Comparison of ENCODE assay signal across 8 cellular contexts in the genomic region with DNA sequence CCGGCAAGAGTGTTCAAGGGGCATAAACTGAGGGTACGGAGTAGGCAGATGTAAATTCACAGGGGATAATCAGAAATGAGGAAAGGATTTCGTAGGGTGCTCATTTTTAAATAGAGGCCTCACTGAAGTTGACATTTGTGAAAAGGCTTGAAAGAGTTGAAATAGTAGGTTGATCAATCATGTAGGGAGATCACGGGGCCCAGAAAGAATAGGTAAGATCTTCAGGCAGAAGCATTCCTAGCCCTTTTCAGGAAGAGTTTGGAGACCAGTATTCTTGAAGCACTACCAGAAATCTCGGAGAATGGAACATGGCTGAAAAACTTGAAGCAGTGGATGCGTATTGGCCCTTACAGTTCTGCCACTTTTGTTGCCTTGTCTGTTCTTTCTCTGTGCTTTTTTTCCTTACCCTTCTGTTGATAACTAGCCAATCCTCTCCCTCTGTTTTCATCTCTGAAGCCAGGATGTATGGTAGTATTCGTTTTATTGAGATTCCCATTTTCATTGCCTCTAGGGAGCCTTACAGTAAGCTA. TPM values are rescaled to one million over a fixed set of nuclear protein-coding genes. Genes with fewer than 3 reads are reported as not detected.
DNase-seq lines count a peak whose midpoint lies in the region; ATAC-seq and TF ChIP-seq lines count a peak whose summit lies in the region.

No MANE protein-coding gene starts in this region.

- H3K4me1 Mint-ChIP-seq in CD14-positive monocyte, result peaks cover 23% of the 10 kb centered on the region

- H3K9me3 Mint-ChIP-seq in CD14-positive monocyte, result peaks cover 0 to 1% (median 0%) of the 10 kb centered on the region in 7 donors

- 28 to 34% methylated on average over 7 of the region's 7 CpGs for WGBS in lung, 2 donors

- peak overlapping the region; percentile 95 to 96 for H3K4me3 Mint-ChIP-seq in CD14-positive monocyte

- H3K36me3 ChIP-seq in ascending aorta (peaks cover 0 to 12% of the 10 kb centered on the region in 2 donors), lung (ENCODE audit: control insufficient read depth in 2 of 2, insufficient read depth in 2 of 2, low read length in 2 of 2) (peaks cover 2 to 9% of the 10 kb centered on the region in 2 donors)

- peaks cover 25 to 27% of the 10 kb centered on the region in 2 donors for H3K36me3 Mint-ChIP-seq in CD14-positive monocyte

- H3K4me3 ChIP-seq in ascending aorta (peak overlapping the region; percentile 78 to 79), lung (peak overlapping the region; percentile 24)

- H3K4me1 ChIP-seq in ascending aorta (peaks cover 0 to 2% of the 10 kb centered on the region in 2 donors), lung (ENCODE audit: control insufficient read depth in 2 of 2, insufficient read depth in 2 of 2, low read length in 2 of 2) (peaks cover 0 to 9% of the 10 kb centered on the region in 2 donors)

- peak overlapping the region; percentile 95 to 98 for H3K27ac ChIP-seq in ascending aorta
- H3K27ac ChIP-seq in lung (ENCODE audit: low read depth in 1 of 2, low read length in 1 of 2), result peak overlapping the region; percentile 72 to 88

- no peaks in the 10 kb centered on the region for H3K9me3 ChIP-seq in ascending aorta
- no peaks in the 10 kb centered on the region for H3K9me3 ChIP-seq in lung (ENCODE audit: control insufficient read depth in 2 of 2, insufficient read depth in 1 of 2, low read length in 1 of 2)

- TF ChIP-seq CTCF in CD14-positive monocyte (IDR thresholded peaks at IDR 0.05), result no peak
- TF ChIP-seq CTCF in ascending aorta (IDR thresholded peaks at IDR 0.05), result no peak
- no peak for TF ChIP-seq CTCF in lung (IDR thresholded peaks at IDR 0.05; ENCODE audit: control extremely low read depth, extremely low read depth)

- no peak for DNase-seq in CD14-positive monocyte (ENCODE audit: low spot score)
- DNase-seq in ascending aorta (ENCODE audit: low spot score in 2 of 2), result no peak
- DNase-seq in lung (ENCODE audit: low spot score), result no peak
- no peak for DNase-seq in mesenteric fat pad (ENCODE audit: low spot score)
- no peak for DNase-seq in SHP77 (lab: John Stamatoyannopoulos, UW)
- DNase-seq in amniotic stem cell (lab: John Stamatoyannopoulos, UW), result no peak

- ATAC-seq in GM19438 (IDR thresholded peaks at IDR 0.05; ENCODE audit: low read depth, unreplicated experiment) (peak; percentile 9), HG03457 (IDR thresholded peaks at IDR 0.05; ENCODE audit: unreplicated experiment) (peak; percentile 2), lung (ENCODE audit: insufficient read depth, low FRiP score) (no peak)

- intact Hi-C loops in CD14-positive monocyte (cut with micrococcal nuclease), result loop anchor here (10.0 kb wide), 1 partner anchor 148 kb away; a partner anchor contains a TSS
- intact Hi-C loops in ascending aorta (cut with DNase I), result loop anchor here (2.0 to 10.0 kb wide), 5 partner anchors 146 to 852 kb away; a partner anchor contains a TSS

- peaks cover 0 to 1% (median 1%) of the 10 kb centered on the region in 3 donors for H3K27me3 Mint-ChIP-seq in CD14-positive monocyte (ENCODE audit: low read depth in 3 of 3)

- no peaks in the 10 kb centered on the region for H3K27me3 ChIP-seq in ascending aorta
- no peaks in the 10 kb centered on the region for H3K27me3 ChIP-seq in lung (ENCODE audit: control insufficient read depth, insufficient read depth)

- H3K27ac Mint-ChIP-seq in CD14-positive monocyte, result peak overlapping the region; percentile 95 to 100 (median 99)

RNA-seq across cellular contexts. Expression of a gene that starts 0.5 kb away (rescaled TPM):
- 10 to 100 TPM; 62.1 to 64.0 TPM for polyA plus RNA-seq in CD14-positive monocyte
- total RNA-seq in ascending aorta, result 65.7 TPM
- total RNA-seq in lung, result 100 to 1,000 TPM in 1 of 2 donors, 10 to 100 TPM in 1; 49.6 to 132 TPM
- 10 to 100 TPM; 30.0 to 51.6 TPM for polyA plus RNA-seq in lung
- total RNA-seq in mesenteric fat pad, result 151 TPM
